ENCODE assay signal across 24 cellular contexts in the genomic region with DNA sequence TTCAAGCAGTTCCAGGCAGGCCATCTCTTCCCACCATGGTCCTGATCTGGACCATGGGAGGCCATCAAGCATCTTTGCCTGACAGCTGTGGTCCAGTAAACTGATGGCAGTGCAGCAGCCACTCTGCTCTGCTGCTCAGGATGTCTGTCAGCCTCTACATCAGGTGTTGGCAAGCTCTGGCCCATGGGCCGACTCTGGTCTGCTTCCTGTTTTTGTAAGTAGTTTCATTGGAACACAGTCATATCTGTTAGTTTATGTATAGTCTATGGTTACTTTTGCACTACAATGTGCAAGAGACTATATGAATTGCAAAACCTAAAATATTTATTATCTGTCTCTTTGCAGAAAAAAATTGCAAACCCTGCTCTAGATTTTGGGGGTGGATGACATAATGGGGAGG.
DNase-seq lines count a peak whose midpoint lies in the region; ATAC-seq and TF ChIP-seq lines count a peak whose summit lies in the region.
"Had no signal": no experiment of that assay in that cellular context is flagged by ENCODE, and none has a peak within 500 bp of the region (broad histone marks: within the 10 kb centered on the region; RNA-seq: fewer than 3 reads in every experiment).

No MANE protein-coding gene starts in this region.

- no peak for TF ChIP-seq POLR2A in adrenal gland (IDR thresholded peaks at IDR 0.05)
- no peak for TF ChIP-seq POLR2A in uterus (IDR thresholded peaks at IDR 0.05)

- no peak overlapping the region for H3K27ac ChIP-seq in adrenal gland
- no peak overlapping the region for H3K27ac ChIP-seq in osteoblast (ENCODE audit: low read depth, low read length)
- H3K27ac ChIP-seq in uterus: no peak overlapping the region
- H3K27ac ChIP-seq: ovary, vagina had no signal

- DNase-seq in adrenal gland: no peak
- no peak for DNase-seq in osteoblast (ENCODE audit: insufficient read length, low spot score, missing footprints)
- DNase-seq in activated CD4-positive, CD25-positive, alpha-beta regulatory T cell treated with anti-CD3 and anti-CD28 coated beads, Interleukin-2, amount 50 U/mL, for 72 hours: no peak
- DNase-seq in uterus: no peak
- DNase-seq: 8988T; activated CD4-positive, alpha-beta T cell treated with anti-CD3 and anti-CD28 coated beads, Interleukin-2, amount 10 ng/mL, durations not matched to agents 24 days and 14 days; activated naive CD8-positive, alpha-beta T cell treated with anti-CD3 and anti-CD28 coated beads, Interleukin-2, amount 10 ng/mL, durations not matched to agents 7 days and 5 days; DMS79 treated with DMSO at 0.1 percent for 48 hours; effector memory CD4-positive, alpha-beta T cell; IMR-90; naive B cell; NCI-H1436 treated with DMSO at 0.1 percent for 48 hours; NCI-H526; ovary; SIG-M5; T-cell had no signal

- no peak overlapping the region for H2AFZ ChIP-seq in osteoblast (ENCODE audit: low read length)

- WGBS in adrenal gland, 4 donors: 20 to 28% (median 24%) methylated on average over 1 of the region's 1 CpG

- intact Hi-C loops in adrenal gland (cut with DNase I): no loop called here
- intact Hi-C loops in uterus (cut with DNase I; ENCODE audit: low total_unique reads): no loop called here

- no peaks in the 10 kb centered on the region for H3K9me3 ChIP-seq in adrenal gland (replicated peaks in 1 of 3)
- no peaks in the 10 kb centered on the region for H3K9me3 ChIP-seq in osteoblast (ENCODE audit: low read depth, low read length)
- no peaks in the 10 kb centered on the region for H3K9me3 ChIP-seq in uterus
- H3K9me3 ChIP-seq: body of pancreas, ovary, vagina had no signal

- no peak for TF ChIP-seq CTCF in adrenal gland (IDR thresholded peaks at IDR 0.05)
- no peak for TF ChIP-seq CTCF in osteoblast (IDR thresholded peaks at IDR 0.05; ENCODE audit: extremely low read depth, low read depth, low read length)
- TF ChIP-seq CTCF in uterus (IDR thresholded peaks at IDR 0.05): no peak

- ATAC-seq in GM18498 (IDR thresholded peaks at IDR 0.05; ENCODE audit: unreplicated experiment) (peak; percentile 47), GM19395 (IDR thresholded peaks at IDR 0.05; ENCODE audit: unreplicated experiment) (peak; percentile 64), HG02884 (IDR thresholded peaks at IDR 0.05; ENCODE audit: unreplicated experiment) (peak; percentile 73), HG03442 (IDR thresholded peaks at IDR 0.05; ENCODE audit: unreplicated experiment) (peak; percentile 46)
- ATAC-seq: body of pancreas, esophagus mucosa, right cardiac atrium, T-cell had no signal

- H3K27me3 ChIP-seq in adrenal gland (peaks cover 3% of the 10 kb centered on the region), osteoblast (ENCODE audit: insufficient read depth, low read length) (no peaks in the 10 kb centered on the region), uterus (no peaks in the 10 kb centered on the region)
- H3K27me3 ChIP-seq: body of pancreas, ovary, vagina had no signal

- H3K4me3 ChIP-seq in adrenal gland (no peak overlapping the region), osteoblast (ENCODE audit: insufficient read depth, low read length) (no peak overlapping the region), uterus (no peak overlapping the region)
- H3K4me3 ChIP-seq: body of pancreas, ovary, vagina had no signal

- no peak overlapping the region for H3K4me2 ChIP-seq in osteoblast (ENCODE audit: insufficient read depth, low read length)

- H3K36me3 ChIP-seq in adrenal gland (replicated peaks in 1 of 2) (no peaks in the 10 kb centered on the region), osteoblast (ENCODE audit: insufficient read depth, low read length) (no peaks in the 10 kb centered on the region), uterus (no peaks in the 10 kb centered on the region)
- H3K36me3 ChIP-seq: ovary, vagina had no signal

- H3K79me2 ChIP-seq in osteoblast (ENCODE audit: insufficient read depth, low read length): no peaks in the 10 kb centered on the region

- H3K4me1 ChIP-seq in adrenal gland (replicated peaks in 1 of 2): no peaks in the 10 kb centered on the region
- H3K4me1 ChIP-seq in osteoblast (ENCODE audit: insufficient read depth, low read length): no peaks in the 10 kb centered on the region
- no peaks in the 10 kb centered on the region for H3K4me1 ChIP-seq in uterus
- H3K4me1 ChIP-seq: vagina had no signal

- H4K20me1 ChIP-seq in osteoblast (ENCODE audit: insufficient read depth, low read length): no peaks in the 10 kb centered on the region
